Comparison of ENCODE assay signal across 3 cellular contexts in the genomic region with DNA sequence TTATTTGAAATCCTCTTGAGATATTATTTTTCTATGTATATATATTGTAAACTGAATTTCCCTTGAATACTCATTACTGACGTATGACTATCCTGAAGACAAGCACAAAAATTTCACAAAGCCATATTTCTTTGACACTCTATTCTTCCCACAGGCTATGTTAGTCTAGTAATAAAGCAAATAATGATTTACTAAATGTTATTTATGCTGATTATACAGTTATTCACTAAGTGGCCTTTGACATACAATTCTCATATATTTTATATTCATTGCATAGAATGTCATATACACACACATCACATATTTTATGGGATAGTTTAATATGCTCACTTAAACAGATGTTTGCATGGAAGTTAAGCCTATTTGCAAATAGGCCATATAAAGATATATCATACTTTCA.
TF ChIP-seq lines count a peak whose summit lies in the region.

No MANE protein-coding gene starts in this region.

TF ChIP-seq in A549, 52 proteins besides CTCF, POLR2A, EP300 and RAD21 (continued from another document):
- TF ChIP-seq CHD2 (IDR thresholded peaks at IDR 0.05; ENCODE audit: low read length, partially characterized antibody) (no peak), TFCP2L1 (CRISPR knock-in tag; IDR thresholded peaks at IDR 0.05) (no peak), MAFK (IDR thresholded peaks at IDR 0.05; ENCODE audit: partially characterized antibody) (peak; percentile 63), RNF2 (IDR thresholded peaks at IDR 0.05; ENCODE audit: borderline replicate concordance, low read depth) (no peak), CBX8 (IDR thresholded peaks at IDR 0.05) (no peak)

TF ChIP-seq in IMR-90, 13 proteins besides CTCF, POLR2A, EP300 and RAD21 (continued from another document):
- TF ChIP-seq, protein P1, sequence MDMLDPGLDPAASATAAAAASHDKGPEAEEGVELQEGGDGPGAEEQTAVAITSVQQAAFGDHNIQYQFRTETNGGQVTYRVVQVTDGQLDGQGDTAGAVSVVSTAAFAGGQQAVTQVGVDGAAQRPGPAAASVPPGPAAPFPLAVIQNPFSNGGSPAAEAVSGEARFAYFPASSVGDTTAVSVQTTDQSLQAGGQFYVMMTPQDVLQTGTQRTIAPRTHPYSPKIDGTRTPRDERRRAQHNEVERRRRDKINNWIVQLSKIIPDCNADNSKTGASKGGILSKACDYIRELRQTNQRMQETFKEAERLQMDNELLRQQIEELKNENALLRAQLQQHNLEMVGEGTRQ (IDR thresholded peaks at IDR 0.05; ENCODE audit: low read depth, low read length): no peak

TF ChIP-seq in K562, 482 proteins besides CTCF, POLR2A, EP300 and RAD21 (continued from another document):
- TF ChIP-seq, protein P2, sequence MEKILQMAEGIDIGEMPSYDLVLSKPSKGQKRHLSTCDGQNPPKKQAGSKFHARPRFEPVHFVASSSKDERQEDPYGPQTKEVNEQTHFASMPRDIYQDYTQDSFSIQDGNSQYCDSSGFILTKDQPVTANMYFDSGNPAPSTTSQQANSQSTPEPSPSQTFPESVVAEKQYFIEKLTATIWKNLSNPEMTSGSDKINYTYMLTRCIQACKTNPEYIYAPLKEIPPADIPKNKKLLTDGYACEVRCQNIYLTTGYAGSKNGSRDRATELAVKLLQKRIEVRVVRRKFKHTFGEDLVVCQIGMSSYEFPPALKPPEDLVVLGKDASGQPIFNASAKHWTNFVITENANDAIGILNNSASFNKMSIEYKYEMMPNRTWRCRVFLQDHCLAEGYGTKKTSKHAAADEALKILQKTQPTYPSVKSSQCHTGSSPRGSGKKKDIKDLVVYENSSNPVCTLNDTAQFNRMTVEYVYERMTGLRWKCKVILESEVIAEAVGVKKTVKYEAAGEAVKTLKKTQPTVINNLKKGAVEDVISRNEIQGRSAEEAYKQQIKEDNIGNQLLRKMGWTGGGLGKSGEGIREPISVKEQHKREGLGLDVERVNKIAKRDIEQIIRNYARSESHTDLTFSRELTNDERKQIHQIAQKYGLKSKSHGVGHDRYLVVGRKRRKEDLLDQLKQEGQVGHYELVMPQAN (IDR thresholded peaks at IDR 0.05; ENCODE audit: borderline replicate concordance): no peak
- TF ChIP-seq, protein P3, sequence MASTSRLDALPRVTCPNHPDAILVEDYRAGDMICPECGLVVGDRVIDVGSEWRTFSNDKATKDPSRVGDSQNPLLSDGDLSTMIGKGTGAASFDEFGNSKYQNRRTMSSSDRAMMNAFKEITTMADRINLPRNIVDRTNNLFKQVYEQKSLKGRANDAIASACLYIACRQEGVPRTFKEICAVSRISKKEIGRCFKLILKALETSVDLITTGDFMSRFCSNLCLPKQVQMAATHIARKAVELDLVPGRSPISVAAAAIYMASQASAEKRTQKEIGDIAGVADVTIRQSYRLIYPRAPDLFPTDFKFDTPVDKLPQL (IDR thresholded peaks at IDR 0.05; ENCODE audit: extremely low read depth, insufficient read length): no peak
- TF ChIP-seq ZNF174 (CRISPR knock-in tag; IDR thresholded peaks at IDR 0.05): no peak
- peak; percentile 19; the same call in 1 of the 2 replicates for TF ChIP-seq C11orf30 (IDR thresholded peaks at IDR 0.05; ENCODE audit: low read depth)
TF ChIP-seq in K562: peak in this region for 1.
